Comparison of ENCODE assay signal across 8 cellular contexts in genomic region chr5:181259283-181259682, GRCh38. TPM values are rescaled to one million over a fixed set of nuclear protein-coding genes. Genes with fewer than 3 reads are reported as not detected.
DNase-seq lines count a peak whose midpoint lies in the region; ATAC-seq and TF ChIP-seq lines count a peak whose summit lies in the region.

No MANE protein-coding gene starts in this region.

- H3K9ac ChIP-seq in Karpas-422 (ENCODE audit: low read length) (peak overlapping the region; percentile 99), neural cell (ENCODE audit: low read length) (peak overlapping the region; percentile 100)

- TF ChIP-seq CTCF in BJ (IDR thresholded peaks at IDR 0.05; ENCODE audit: insufficient read depth, low read depth, low read length) (no peak), neural cell (IDR thresholded peaks at IDR 0.05; ENCODE audit: poor library complexity, severe bottlenecking) (no peak)

- H2AFZ ChIP-seq in Karpas-422 (ENCODE audit: low read length) (no peak overlapping the region), neural cell (ENCODE audit: low read depth, low read length) (no peak overlapping the region)

- H3K4me3 ChIP-seq in BJ (ENCODE audit: low read depth, low read length) (peak overlapping the region; percentile 75), Karpas-422 (ENCODE audit: low read length) (peak overlapping the region; percentile 84), ectodermal cell (ENCODE audit: insufficient read depth, low read depth, low read length) (peak overlapping the region; percentile 93), neural cell (ENCODE audit: low read length) (peak overlapping the region; percentile 85)

- TF ChIP-seq POLR2A in GM18505 (IDR thresholded peaks at IDR 0.05; ENCODE audit: borderline replicate concordance, extremely low read depth, insufficient read depth, insufficient read length) = no peak

- CTCF ChIA-PET in BJ (lab: Yijun Ruan, JAX) = no interaction called here

- H3K27me3 ChIP-seq in BJ (ENCODE audit: control insufficient read depth, insufficient read depth, low read length) (no peaks in the 10 kb centered on the region), Karpas-422 (ENCODE audit: low read length) (no peaks in the 10 kb centered on the region), ectodermal cell (ENCODE audit: control insufficient read depth, insufficient read depth, low read length, poor library complexity, severe bottlenecking) (no peaks in the 10 kb centered on the region), neural cell (ENCODE audit: insufficient read depth, low read depth, low read length) (no peaks in the 10 kb centered on the region)

- ATAC-seq in GM21381 (IDR thresholded peaks at IDR 0.05; ENCODE audit: unreplicated experiment) (no peak), GM18505 (IDR thresholded peaks at IDR 0.05; ENCODE audit: unreplicated experiment) (no peak)

- POLR2A ChIA-PET in BJ (lab: Charles Lee) = no interaction called here

- no peaks in the 10 kb centered on the region for H3K9me2 ChIP-seq in Karpas-422 (replicated peaks; ENCODE audit: insufficient read depth, low read length)
- H3K9me2 ChIP-seq in neural cell (ENCODE audit: insufficient read depth, low read length) = no peaks in the 10 kb centered on the region

- H4K20me1 ChIP-seq in Karpas-422 (ENCODE audit: insufficient read depth, low read depth, low read length) = peaks cover 15% of the 10 kb centered on the region; the same call in 1 of the 2 replicates
- no peaks in the 10 kb centered on the region for H4K20me1 ChIP-seq in neural cell (ENCODE audit: insufficient read depth)

- H3F3A ChIP-seq in neural cell (ENCODE audit: insufficient read depth, low read length, poor library complexity, severe bottlenecking) = no peaks in the 10 kb centered on the region

- DNase-seq in BJ (ENCODE audit: low read depth) (no peak), Karpas-422 (peak; percentile 53), GF-D8 (lab: John Stamatoyannopoulos, UW) (no peak), NCI-H526 (lab: John Stamatoyannopoulos, UW) (no peak)

- H3K36me3 ChIP-seq in BJ (ENCODE audit: control insufficient read depth, insufficient read depth, low read length) = peaks cover 2% of the 10 kb centered on the region
- H3K36me3 ChIP-seq in Karpas-422 (ENCODE audit: insufficient read depth, low read length) = peaks cover 24% of the 10 kb centered on the region
- H3K36me3 ChIP-seq in ectodermal cell (ENCODE audit: control insufficient read depth, insufficient read depth, low read length) = peaks cover 9% of the 10 kb centered on the region
- H3K36me3 ChIP-seq in neural cell (ENCODE audit: insufficient read depth, low read length) = no peaks in the 10 kb centered on the region

- H3K4me1 ChIP-seq in Karpas-422 (ENCODE audit: low read length) = peaks cover 32% of the 10 kb centered on the region
- H3K4me1 ChIP-seq in ectodermal cell (ENCODE audit: control insufficient read depth, insufficient read depth, low read length) = peaks cover 8% of the 10 kb centered on the region

- 63 to 72% methylated on average over 2 of the region's 2 CpGs for WGBS in ectodermal cell, 2 experiments

- H3K4me2 ChIP-seq in Karpas-422 (ENCODE audit: low read depth, low read length, poor library complexity, severe bottlenecking) (peak overlapping the region; percentile 96), neural cell (ENCODE audit: low read length) (peak overlapping the region; percentile 90)

- H3K9me3 ChIP-seq in Karpas-422 (ENCODE audit: low read length) (no peaks in the 10 kb centered on the region), ectodermal cell (ENCODE audit: control insufficient read depth, low read length) (no peaks in the 10 kb centered on the region), neural cell (ENCODE audit: low read length) (no peaks in the 10 kb centered on the region)

- TF ChIP-seq RAD21 in neural cell (conservative IDR thresholded peaks at IDR 0.05) = no peak

- TF ChIP-seq EP300 in neural cell (conservative IDR thresholded peaks at IDR 0.05; ENCODE audit: poor library complexity, severe bottlenecking) = no peak

- H3K79me2 ChIP-seq in Karpas-422 (ENCODE audit: low read length) = peaks cover 74% of the 10 kb centered on the region
- peaks cover 68% of the 10 kb centered on the region for H3K79me2 ChIP-seq in neural cell (replicated peaks; ENCODE audit: insufficient read depth, low read length)

- H3K27ac ChIP-seq in Karpas-422 (ENCODE audit: low read length) (no peak overlapping the region), ectodermal cell (ENCODE audit: insufficient read depth, low read depth, low read length, poor library complexity, severe bottlenecking) (no peak overlapping the region), neural cell (ENCODE audit: low read length) (no peak overlapping the region)

TF ChIP-seq in neural cell, 6 proteins besides CTCF, POLR2A, EP300 and RAD21:
- TF ChIP-seq POLR2AphosphoS5 (IDR thresholded peaks at IDR 0.05) (no peak), TAF1 (IDR thresholded peaks at IDR 0.05; ENCODE audit: low read depth) (no peak), EZH2 (IDR thresholded peaks at IDR 0.05; ENCODE audit: borderline replicate concordance, insufficient read depth, low read length, poor library complexity, severe bottlenecking) (no peak), SMC3 (conservative IDR thresholded peaks at IDR 0.05; ENCODE audit: poor library complexity) (no peak), MXI1 (conservative IDR thresholded peaks at IDR 0.05; ENCODE audit: poor library complexity, severe bottlenecking) (no peak)
- TF ChIP-seq, protein P1, sequence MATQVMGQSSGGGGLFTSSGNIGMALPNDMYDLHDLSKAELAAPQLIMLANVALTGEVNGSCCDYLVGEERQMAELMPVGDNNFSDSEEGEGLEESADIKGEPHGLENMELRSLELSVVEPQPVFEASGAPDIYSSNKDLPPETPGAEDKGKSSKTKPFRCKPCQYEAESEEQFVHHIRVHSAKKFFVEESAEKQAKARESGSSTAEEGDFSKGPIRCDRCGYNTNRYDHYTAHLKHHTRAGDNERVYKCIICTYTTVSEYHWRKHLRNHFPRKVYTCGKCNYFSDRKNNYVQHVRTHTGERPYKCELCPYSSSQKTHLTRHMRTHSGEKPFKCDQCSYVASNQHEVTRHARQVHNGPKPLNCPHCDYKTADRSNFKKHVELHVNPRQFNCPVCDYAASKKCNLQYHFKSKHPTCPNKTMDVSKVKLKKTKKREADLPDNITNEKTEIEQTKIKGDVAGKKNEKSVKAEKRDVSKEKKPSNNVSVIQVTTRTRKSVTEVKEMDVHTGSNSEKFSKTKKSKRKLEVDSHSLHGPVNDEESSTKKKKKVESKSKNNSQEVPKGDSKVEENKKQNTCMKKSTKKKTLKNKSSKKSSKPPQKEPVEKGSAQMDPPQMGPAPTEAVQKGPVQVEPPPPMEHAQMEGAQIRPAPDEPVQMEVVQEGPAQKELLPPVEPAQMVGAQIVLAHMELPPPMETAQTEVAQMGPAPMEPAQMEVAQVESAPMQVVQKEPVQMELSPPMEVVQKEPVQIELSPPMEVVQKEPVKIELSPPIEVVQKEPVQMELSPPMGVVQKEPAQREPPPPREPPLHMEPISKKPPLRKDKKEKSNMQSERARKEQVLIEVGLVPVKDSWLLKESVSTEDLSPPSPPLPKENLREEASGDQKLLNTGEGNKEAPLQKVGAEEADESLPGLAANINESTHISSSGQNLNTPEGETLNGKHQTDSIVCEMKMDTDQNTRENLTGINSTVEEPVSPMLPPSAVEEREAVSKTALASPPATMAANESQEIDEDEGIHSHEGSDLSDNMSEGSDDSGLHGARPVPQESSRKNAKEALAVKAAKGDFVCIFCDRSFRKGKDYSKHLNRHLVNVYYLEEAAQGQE (IDR thresholded peaks at IDR 0.05; ENCODE audit: borderline replicate concordance) = no peak

RNA-seq across cellular contexts. Expression of gene TRIM52, which starts 1.7 kb away (rescaled TPM):
- polyA plus RNA-seq in BJ (2011; rRNA removed) (6.3 and 6.7 TPM in 2 replicates), neural cell (42.0 and 47.7 TPM in 2 replicates)
- 5.7 and 6.4 TPM in 2 replicates for polyA minus RNA-seq in BJ (2011; rRNA and poly(A)+ RNA removed)
- 18.7 and 21.8 TPM in 2 replicates for total RNA-seq in Karpas-422 (2014; rRNA removed; shearing (Covaris generic); ENCODE audit: low replicate concordance)
- 7.6 TPM for polyA plus RNA-seq in ectodermal cell (2013, experiment 1 of 4)
- 8.3 TPM for polyA plus RNA-seq in ectodermal cell (2013, experiment 2 of 4)
- 8.0 TPM for polyA plus RNA-seq in ectodermal cell (2013, experiment 3 of 4)
- polyA plus RNA-seq in ectodermal cell (2013, experiment 4 of 4) = 7.6 TPM
- polyA minus RNA-seq in neural cell = 20.0 and 21.6 TPM in 2 replicates

RNA-seq across cellular contexts. Expression of gene RACK1, which starts 15.6 kb away (rescaled TPM):
- polyA plus RNA-seq in BJ (2011; rRNA removed) (6,186 and 8,520 TPM in 2 replicates), neural cell (2,178 and 2,281 TPM in 2 replicates)
- polyA minus RNA-seq in BJ (2011; rRNA and poly(A)+ RNA removed) = 5,808 and 12,219 TPM in 2 replicates
- 7,026 and 7,196 TPM in 2 replicates for total RNA-seq in Karpas-422 (2014; rRNA removed; shearing (Covaris generic); ENCODE audit: low replicate concordance)
- 2,522 TPM for polyA plus RNA-seq in ectodermal cell (2013, experiment 1 of 4)
- 2,564 TPM for polyA plus RNA-seq in ectodermal cell (2013, experiment 2 of 4)
- polyA plus RNA-seq in ectodermal cell (2013, experiment 3 of 4) = 2,558 TPM
- polyA plus RNA-seq in ectodermal cell (2013, experiment 4 of 4) = 2,793 TPM
- 1,575 and 1,611 TPM in 2 replicates for polyA minus RNA-seq in neural cell

RNA-seq across cellular contexts. Expression of gene TRIM41, which starts 36.2 kb away (rescaled TPM):
- polyA plus RNA-seq in BJ (2011; rRNA removed) (15.2 and 15.9 TPM in 2 replicates), neural cell (32.1 and 37.7 TPM in 2 replicates)
- polyA minus RNA-seq in BJ (2011; rRNA and poly(A)+ RNA removed) = 5.5 and 8.2 TPM in 2 replicates
- 23.6 and 46.2 TPM in 2 replicates for total RNA-seq in Karpas-422 (2014; rRNA removed; shearing (Covaris generic); ENCODE audit: low replicate concordance)
- polyA plus RNA-seq in ectodermal cell (2013, experiment 1 of 4) = 34.7 TPM
- 33.6 TPM for polyA plus RNA-seq in ectodermal cell (2013, experiment 2 of 4)
- 24.6 TPM for polyA plus RNA-seq in ectodermal cell (2013, experiment 3 of 4)
- polyA plus RNA-seq in ectodermal cell (2013, experiment 4 of 4) = 32.7 TPM
- 25.5 and 33.1 TPM in 2 replicates for polyA minus RNA-seq in neural cell

RNA-seq across cellular contexts. Expression of gene TRIM7, which starts 54.3 kb away (rescaled TPM):
- polyA plus RNA-seq in BJ (2011; rRNA removed) = 3.2 and 3.9 TPM in 2 replicates
- polyA minus RNA-seq in BJ (2011; rRNA and poly(A)+ RNA removed) = 0.71 and 0.77 TPM in 2 replicates
- 2.0 TPM in 1 of 2 replicates, not detected in the other for total RNA-seq in Karpas-422 (2014; rRNA removed; shearing (Covaris generic); ENCODE audit: low replicate concordance)
- polyA plus RNA-seq in ectodermal cell (2013, experiment 1 of 4) = not detected
- not detected for polyA plus RNA-seq in ectodermal cell (2013, experiment 2 of 4)
- not detected for polyA plus RNA-seq in ectodermal cell (2013, experiment 3 of 4)
- not detected for polyA plus RNA-seq in ectodermal cell (2013, experiment 4 of 4)
- polyA plus RNA-seq in neural cell = 1.4 and 2.1 TPM in 2 replicates
- 0.93 TPM in 1 of 2 replicates, not detected in the other for polyA minus RNA-seq in neural cell
